1 cellular context compared by ENCODE assay signal in the genomic region with DNA sequence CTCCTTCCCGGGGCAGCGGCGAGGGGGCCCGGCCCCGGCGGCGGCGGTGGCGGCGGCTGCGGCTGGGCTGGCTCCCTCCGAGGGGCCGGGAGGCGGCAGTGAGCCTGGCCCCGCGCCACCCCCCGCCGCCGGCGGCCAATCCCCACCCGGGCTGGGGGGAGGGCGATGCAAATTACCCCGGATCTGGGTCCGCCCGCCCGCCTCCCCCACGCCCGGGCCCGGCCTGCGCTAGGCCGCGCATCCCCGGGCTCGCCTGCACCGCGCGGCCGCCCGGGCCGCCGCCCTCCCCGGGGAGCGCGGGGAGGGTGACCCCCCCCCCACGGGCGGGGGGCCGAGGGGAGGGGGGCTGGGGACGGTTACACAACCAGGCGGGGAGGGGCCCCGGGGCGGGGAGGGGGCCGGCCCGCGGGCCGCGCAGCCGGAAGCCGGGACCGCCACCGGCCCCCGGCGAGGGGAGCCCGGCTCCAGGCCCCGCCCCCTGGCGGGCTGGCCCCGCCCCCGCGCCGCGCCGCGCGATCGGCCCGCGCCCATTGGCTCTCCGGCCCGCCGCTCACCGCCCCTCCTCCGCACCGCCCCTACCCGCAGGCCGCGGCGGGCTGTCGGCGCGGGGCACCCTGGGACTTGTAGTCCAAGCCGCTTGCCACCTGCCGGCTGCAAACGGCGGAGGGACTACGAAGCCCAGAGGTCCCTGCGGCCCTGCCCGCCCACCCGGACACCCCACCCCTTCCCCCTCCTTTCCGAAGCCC.
A peak's percentile ranks its signal among the peaks of the same experiment; 100 is the strongest.
TF ChIP-seq lines count a peak whose summit lies in the region.

No MANE protein-coding gene starts in this region.

TF ChIP-seq in K562, 482 proteins besides CTCF, POLR2A, EP300 and RAD21 (continued from another document and continues in another):
- TF ChIP-seq, protein P1, sequence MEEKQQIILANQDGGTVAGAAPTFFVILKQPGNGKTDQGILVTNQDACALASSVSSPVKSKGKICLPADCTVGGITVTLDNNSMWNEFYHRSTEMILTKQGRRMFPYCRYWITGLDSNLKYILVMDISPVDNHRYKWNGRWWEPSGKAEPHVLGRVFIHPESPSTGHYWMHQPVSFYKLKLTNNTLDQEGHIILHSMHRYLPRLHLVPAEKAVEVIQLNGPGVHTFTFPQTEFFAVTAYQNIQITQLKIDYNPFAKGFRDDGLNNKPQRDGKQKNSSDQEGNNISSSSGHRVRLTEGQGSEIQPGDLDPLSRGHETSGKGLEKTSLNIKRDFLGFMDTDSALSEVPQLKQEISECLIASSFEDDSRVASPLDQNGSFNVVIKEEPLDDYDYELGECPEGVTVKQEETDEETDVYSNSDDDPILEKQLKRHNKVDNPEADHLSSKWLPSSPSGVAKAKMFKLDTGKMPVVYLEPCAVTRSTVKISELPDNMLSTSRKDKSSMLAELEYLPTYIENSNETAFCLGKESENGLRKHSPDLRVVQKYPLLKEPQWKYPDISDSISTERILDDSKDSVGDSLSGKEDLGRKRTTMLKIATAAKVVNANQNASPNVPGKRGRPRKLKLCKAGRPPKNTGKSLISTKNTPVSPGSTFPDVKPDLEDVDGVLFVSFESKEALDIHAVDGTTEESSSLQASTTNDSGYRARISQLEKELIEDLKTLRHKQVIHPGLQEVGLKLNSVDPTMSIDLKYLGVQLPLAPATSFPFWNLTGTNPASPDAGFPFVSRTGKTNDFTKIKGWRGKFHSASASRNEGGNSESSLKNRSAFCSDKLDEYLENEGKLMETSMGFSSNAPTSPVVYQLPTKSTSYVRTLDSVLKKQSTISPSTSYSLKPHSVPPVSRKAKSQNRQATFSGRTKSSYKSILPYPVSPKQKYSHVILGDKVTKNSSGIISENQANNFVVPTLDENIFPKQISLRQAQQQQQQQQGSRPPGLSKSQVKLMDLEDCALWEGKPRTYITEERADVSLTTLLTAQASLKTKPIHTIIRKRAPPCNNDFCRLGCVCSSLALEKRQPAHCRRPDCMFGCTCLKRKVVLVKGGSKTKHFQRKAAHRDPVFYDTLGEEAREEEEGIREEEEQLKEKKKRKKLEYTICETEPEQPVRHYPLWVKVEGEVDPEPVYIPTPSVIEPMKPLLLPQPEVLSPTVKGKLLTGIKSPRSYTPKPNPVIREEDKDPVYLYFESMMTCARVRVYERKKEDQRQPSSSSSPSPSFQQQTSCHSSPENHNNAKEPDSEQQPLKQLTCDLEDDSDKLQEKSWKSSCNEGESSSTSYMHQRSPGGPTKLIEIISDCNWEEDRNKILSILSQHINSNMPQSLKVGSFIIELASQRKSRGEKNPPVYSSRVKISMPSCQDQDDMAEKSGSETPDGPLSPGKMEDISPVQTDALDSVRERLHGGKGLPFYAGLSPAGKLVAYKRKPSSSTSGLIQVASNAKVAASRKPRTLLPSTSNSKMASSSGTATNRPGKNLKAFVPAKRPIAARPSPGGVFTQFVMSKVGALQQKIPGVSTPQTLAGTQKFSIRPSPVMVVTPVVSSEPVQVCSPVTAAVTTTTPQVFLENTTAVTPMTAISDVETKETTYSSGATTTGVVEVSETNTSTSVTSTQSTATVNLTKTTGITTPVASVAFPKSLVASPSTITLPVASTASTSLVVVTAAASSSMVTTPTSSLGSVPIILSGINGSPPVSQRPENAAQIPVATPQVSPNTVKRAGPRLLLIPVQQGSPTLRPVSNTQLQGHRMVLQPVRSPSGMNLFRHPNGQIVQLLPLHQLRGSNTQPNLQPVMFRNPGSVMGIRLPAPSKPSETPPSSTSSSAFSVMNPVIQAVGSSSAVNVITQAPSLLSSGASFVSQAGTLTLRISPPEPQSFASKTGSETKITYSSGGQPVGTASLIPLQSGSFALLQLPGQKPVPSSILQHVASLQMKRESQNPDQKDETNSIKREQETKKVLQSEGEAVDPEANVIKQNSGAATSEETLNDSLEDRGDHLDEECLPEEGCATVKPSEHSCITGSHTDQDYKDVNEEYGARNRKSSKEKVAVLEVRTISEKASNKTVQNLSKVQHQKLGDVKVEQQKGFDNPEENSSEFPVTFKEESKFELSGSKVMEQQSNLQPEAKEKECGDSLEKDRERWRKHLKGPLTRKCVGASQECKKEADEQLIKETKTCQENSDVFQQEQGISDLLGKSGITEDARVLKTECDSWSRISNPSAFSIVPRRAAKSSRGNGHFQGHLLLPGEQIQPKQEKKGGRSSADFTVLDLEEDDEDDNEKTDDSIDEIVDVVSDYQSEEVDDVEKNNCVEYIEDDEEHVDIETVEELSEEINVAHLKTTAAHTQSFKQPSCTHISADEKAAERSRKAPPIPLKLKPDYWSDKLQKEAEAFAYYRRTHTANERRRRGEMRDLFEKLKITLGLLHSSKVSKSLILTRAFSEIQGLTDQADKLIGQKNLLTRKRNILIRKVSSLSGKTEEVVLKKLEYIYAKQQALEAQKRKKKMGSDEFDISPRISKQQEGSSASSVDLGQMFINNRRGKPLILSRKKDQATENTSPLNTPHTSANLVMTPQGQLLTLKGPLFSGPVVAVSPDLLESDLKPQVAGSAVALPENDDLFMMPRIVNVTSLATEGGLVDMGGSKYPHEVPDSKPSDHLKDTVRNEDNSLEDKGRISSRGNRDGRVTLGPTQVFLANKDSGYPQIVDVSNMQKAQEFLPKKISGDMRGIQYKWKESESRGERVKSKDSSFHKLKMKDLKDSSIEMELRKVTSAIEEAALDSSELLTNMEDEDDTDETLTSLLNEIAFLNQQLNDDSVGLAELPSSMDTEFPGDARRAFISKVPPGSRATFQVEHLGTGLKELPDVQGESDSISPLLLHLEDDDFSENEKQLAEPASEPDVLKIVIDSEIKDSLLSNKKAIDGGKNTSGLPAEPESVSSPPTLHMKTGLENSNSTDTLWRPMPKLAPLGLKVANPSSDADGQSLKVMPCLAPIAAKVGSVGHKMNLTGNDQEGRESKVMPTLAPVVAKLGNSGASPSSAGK (IDR thresholded peaks at IDR 0.05) = no peak
- TF ChIP-seq, protein P2, sequence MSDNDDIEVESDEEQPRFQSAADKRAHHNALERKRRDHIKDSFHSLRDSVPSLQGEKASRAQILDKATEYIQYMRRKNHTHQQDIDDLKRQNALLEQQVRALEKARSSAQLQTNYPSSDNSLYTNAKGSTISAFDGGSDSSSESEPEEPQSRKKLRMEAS (CRISPR knock-in tag; IDR thresholded peaks at IDR 0.05) = no peak
- TF ChIP-seq TCF7 (IDR thresholded peaks at IDR 0.05; ENCODE audit: borderline replicate concordance) (no peak), NCOR1 (IDR thresholded peaks at IDR 0.05) (no peak), SRSF7 (optimal IDR thresholded peaks at IDR 0.05; ENCODE audit: low read depth, low read length) (no peak), RFX7 (CRISPR knock-in tag; IDR thresholded peaks at IDR 0.05) (no peak), HCFC1 (IDR thresholded peaks at IDR 0.05; ENCODE audit: low read depth, low read length) (peak; percentile 94), ARNT (IDR thresholded peaks at IDR 0.05) (no peak), XRCC4 (IDR thresholded peaks at IDR 0.05; ENCODE audit: extremely low read depth, insufficient read depth, insufficient read length) (no peak), NR2F6 (CRISPR knock-in tag; IDR thresholded peaks at IDR 0.05) (no peak), MBD2 (IDR thresholded peaks at IDR 0.05; ENCODE audit: borderline replicate concordance, low read depth) (0 out of 2 replicates have a peak, but pooled peaks have one; percentile 60), CREB1 (IDR thresholded peaks at IDR 0.05) (peak; percentile 56; the same call in 1 of the 2 replicates), CREB1 (CRISPR knock-in tag; IDR thresholded peaks at IDR 0.05) (peak; percentile 47; the same call in 1 of the 2 replicates), HMGN3 (IDR thresholded peaks at IDR 0.05; ENCODE audit: borderline replicate concordance, extremely low read depth, insufficient read length, low read depth, low read length) (peak; percentile 30), SIRT6 (IDR thresholded peaks at IDR 0.05; ENCODE audit: low read depth, low read length) (no peak), ZNF23 (CRISPR knock-in tag; IDR thresholded peaks at IDR 0.05) (no peak), HNRNPK (IDR thresholded peaks at IDR 0.05; ENCODE audit: low read depth, low read length, poor library complexity, severe bottlenecking) (peak; percentile 57), ELF4 (CRISPR knock-in tag; IDR thresholded peaks at IDR 0.05) (no peak), ZC3H4 (CRISPR knock-in tag; IDR thresholded peaks at IDR 0.05; ENCODE audit: borderline replicate concordance) (no peak), SOX6 (IDR thresholded peaks at IDR 0.05) (no peak)
- TF ChIP-seq, protein P3, sequence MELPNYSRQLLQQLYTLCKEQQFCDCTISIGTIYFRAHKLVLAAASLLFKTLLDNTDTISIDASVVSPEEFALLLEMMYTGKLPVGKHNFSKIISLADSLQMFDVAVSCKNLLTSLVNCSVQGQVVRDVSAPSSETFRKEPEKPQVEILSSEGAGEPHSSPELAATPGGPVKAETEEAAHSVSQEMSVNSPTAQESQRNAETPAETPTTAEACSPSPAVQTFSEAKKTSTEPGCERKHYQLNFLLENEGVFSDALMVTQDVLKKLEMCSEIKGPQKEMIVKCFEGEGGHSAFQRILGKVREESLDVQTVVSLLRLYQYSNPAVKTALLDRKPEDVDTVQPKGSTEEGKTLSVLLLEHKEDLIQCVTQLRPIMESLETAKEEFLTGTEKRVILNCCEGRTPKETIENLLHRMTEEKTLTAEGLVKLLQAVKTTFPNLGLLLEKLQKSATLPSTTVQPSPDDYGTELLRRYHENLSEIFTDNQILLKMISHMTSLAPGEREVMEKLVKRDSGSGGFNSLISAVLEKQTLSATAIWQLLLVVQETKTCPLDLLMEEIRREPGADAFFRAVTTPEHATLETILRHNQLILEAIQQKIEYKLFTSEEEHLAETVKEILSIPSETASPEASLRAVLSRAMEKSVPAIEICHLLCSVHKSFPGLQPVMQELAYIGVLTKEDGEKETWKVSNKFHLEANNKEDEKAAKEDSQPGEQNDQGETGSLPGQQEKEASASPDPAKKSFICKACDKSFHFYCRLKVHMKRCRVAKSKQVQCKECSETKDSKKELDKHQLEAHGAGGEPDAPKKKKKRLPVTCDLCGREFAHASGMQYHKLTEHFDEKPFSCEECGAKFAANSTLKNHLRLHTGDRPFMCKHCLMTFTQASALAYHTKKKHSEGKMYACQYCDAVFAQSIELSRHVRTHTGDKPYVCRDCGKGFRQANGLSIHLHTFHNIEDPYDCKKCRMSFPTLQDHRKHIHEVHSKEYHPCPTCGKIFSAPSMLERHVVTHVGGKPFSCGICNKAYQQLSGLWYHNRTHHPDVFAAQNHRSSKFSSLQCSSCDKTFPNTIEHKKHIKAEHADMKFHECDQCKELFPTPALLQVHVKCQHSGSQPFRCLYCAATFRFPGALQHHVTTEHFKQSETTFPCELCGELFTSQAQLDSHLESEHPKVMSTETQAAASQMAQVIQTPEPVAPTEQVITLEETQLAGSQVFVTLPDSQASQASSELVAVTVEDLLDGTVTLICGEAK (IDR thresholded peaks at IDR 0.05) = no peak
- TF ChIP-seq, protein P3 (CRISPR knock-in tag; IDR thresholded peaks at IDR 0.05) = no peak
- TF ChIP-seq, protein P4, sequence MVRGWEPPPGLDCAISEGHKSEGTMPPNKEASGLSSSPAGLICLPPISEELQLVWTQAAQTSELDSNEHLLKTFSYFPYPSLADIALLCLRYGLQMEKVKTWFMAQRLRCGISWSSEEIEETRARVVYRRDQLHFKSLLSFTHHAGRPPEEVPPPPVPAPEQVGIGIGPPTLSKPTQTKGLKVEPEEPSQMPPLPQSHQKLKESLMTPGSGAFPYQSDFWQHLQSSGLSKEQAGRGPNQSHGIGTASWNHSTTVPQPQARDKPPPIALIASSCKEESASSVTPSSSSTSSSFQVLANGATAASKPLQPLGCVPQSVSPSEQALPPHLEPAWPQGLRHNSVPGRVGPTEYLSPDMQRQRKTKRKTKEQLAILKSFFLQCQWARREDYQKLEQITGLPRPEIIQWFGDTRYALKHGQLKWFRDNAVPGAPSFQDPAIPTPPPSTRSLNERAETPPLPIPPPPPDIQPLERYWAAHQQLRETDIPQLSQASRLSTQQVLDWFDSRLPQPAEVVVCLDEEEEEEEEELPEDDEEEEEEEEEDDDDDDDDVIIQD (CRISPR knock-in tag; IDR thresholded peaks at IDR 0.05) = no peak
- TF ChIP-seq, protein P5, sequence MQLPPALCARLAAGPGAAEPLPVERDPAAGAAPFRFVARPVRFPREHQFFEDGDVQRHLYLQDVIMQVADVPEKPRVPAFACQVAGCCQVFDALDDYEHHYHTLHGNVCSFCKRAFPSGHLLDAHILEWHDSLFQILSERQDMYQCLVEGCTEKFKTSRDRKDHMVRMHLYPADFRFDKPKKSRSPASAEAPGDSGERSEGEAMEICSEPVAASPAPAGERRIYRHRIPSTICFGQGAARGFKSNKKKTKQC (CRISPR knock-in tag; IDR thresholded peaks at IDR 0.05) = no peak
